ENCODE assay signal across 8 cellular contexts in genomic region chr4:152643153-152644035, GRCh38. TPM values are rescaled to one million over a fixed set of nuclear protein-coding genes. Genes with fewer than 3 reads are reported as not detected.
DNase-seq lines count a peak whose midpoint lies in the region; ATAC-seq and TF ChIP-seq lines count a peak whose summit lies in the region.

No MANE protein-coding gene starts in this region.

- H3K27me3 ChIP-seq in DOHH2 (ENCODE audit: control insufficient read depth, low read length) = no peaks in the 10 kb centered on the region

- DNase-seq in activated CD8-positive, alpha-beta T cell treated with anti-CD3 and anti-CD28 coated beads, Interleukin-2, amount 10 ng/mL, durations not matched to agents 7 days and 5 days = peak; percentile 24
- DNase-seq in stimulated activated CD8-positive, alpha-beta memory T cell treated with anti-CD3 and anti-CD28 coated beads, Interleukin-15, amount 100 ng/mL, for 48 hours (ENCODE audit: low read depth in 2 of 2) = peak; percentile 3 to 4
- no peak for DNase-seq in AG08395 (ENCODE audit: low spot score)
- no peak for DNase-seq in foreskin fibroblast
- no peak for DNase-seq in NCI-H2107 treated with DMSO at 0.1 percent for 48 hours (lab: John Stamatoyannopoulos, UW; ENCODE audit: unreplicated experiment)

- H3K9me3 ChIP-seq in DOHH2 (ENCODE audit: control insufficient read depth, insufficient read depth, low read length) = no peaks in the 10 kb centered on the region

- no peak for TF ChIP-seq CTCF in DOHH2 (IDR thresholded peaks at IDR 0.05; ENCODE audit: low read depth, low read length, poor library complexity, severe bottlenecking)
- no peak for TF ChIP-seq CTCF in foreskin fibroblast (IDR thresholded peaks at IDR 0.05; ENCODE audit: low read depth, low read length)

- H3K27me3 Mint-ChIP-seq in activated CD8-positive, alpha-beta T cell treated with anti-CD3 and anti-CD28 coated beads, Interleukin-2, amount 10 ng/mL, durations not matched to agents 7 days and 5 days (ENCODE audit: low read depth) = no peaks in the 10 kb centered on the region

- peak overlapping the region; percentile 94 for H3K4me2 ChIP-seq in DOHH2 (ENCODE audit: low read length)

- no peaks in the 10 kb centered on the region; the same call in 1 of the 2 replicates for H3F3A ChIP-seq in DOHH2 (ENCODE audit: control insufficient read depth, insufficient read depth)

- H3K9me2 ChIP-seq in DOHH2 (replicated peaks; ENCODE audit: control insufficient read depth, low read length) = no peaks in the 10 kb centered on the region

- H3K4me3 Mint-ChIP-seq in activated CD8-positive, alpha-beta T cell treated with anti-CD3 and anti-CD28 coated beads, Interleukin-2, amount 10 ng/mL, durations not matched to agents 7 days and 5 days = no peak overlapping the region

- H3K4me1 ChIP-seq in DOHH2 (ENCODE audit: control insufficient read depth, low read length) = peaks cover 35% of the 10 kb centered on the region

- no peaks in the 10 kb centered on the region for H3K9me3 Mint-ChIP-seq in activated CD8-positive, alpha-beta T cell treated with anti-CD3 and anti-CD28 coated beads, Interleukin-2, amount 10 ng/mL, durations not matched to agents 7 days and 5 days (ENCODE audit: insufficient read depth)

- POLR2A ChIA-PET in activated CD8-positive, alpha-beta T cell treated with anti-CD3 and anti-CD28 coated beads, Interleukin-2, amount 10 ng/mL, durations not matched to agents 7 days and 5 days (lab: Charles Lee) = interaction anchor here (1.4 kb wide), 1 partner anchor 36 kb away, joined by 6 read pairs; the partner anchor contains the start of gene TMEM154

- ATAC-seq in GM19372 (IDR thresholded peaks at IDR 0.05; ENCODE audit: low read depth, unreplicated experiment) = peak; percentile 82
- ATAC-seq in HG03280 (IDR thresholded peaks at IDR 0.05; ENCODE audit: unreplicated experiment) = peak; percentile 78
- ATAC-seq in activated CD8-positive, alpha-beta T cell treated with anti-CD3 and anti-CD28 coated beads, Interleukin-2, amount 10 ng/mL, durations not matched to agents 7 days and 5 days = no peak

- peak overlapping the region; percentile 64 for H3K27ac Mint-ChIP-seq in activated CD8-positive, alpha-beta T cell treated with anti-CD3 and anti-CD28 coated beads, Interleukin-2, amount 10 ng/mL, durations not matched to agents 7 days and 5 days

- no peaks in the 10 kb centered on the region for H3K36me3 ChIP-seq in DOHH2 (ENCODE audit: control insufficient read depth, low read length)

- H3K4me3 ChIP-seq in DOHH2 (ENCODE audit: low read length) (peak overlapping the region; percentile 61), foreskin fibroblast (ENCODE audit: low read depth in 1 of 2, low read length in 2 of 2) (no peak overlapping the region)

- no peaks in the 10 kb centered on the region for H3K79me2 ChIP-seq in DOHH2 (ENCODE audit: control insufficient read depth, low read length)

- H3K27ac ChIP-seq in DOHH2 (ENCODE audit: low read depth, low read length) = peak overlapping the region; percentile 43

- H3K4me1 Mint-ChIP-seq in activated CD8-positive, alpha-beta T cell treated with anti-CD3 and anti-CD28 coated beads, Interleukin-2, amount 10 ng/mL, durations not matched to agents 7 days and 5 days (ENCODE audit: low read depth) = peaks cover 23% of the 10 kb centered on the region

- H3K36me3 Mint-ChIP-seq in activated CD8-positive, alpha-beta T cell treated with anti-CD3 and anti-CD28 coated beads, Interleukin-2, amount 10 ng/mL, durations not matched to agents 7 days and 5 days (ENCODE audit: low read depth) = peaks cover 5% of the 10 kb centered on the region

- CTCF ChIA-PET in activated CD8-positive, alpha-beta T cell treated with anti-CD3 and anti-CD28 coated beads, Interleukin-2, amount 10 ng/mL, durations not matched to agents 7 days and 5 days (lab: Charles Lee) = interaction anchor here (1.1 to 10.8 kb wide), 5 partner anchors 92 to 234 kb away, joined by 3 to 152 read pairs (median 7); no protein-coding TSS in a partner anchor

- H4K20me1 ChIP-seq in DOHH2 (ENCODE audit: control insufficient read depth, insufficient read depth, low read depth, low read length) = no peaks in the 10 kb centered on the region

RNA-seq across cellular contexts. Expression of gene TMEM154, which starts 36.4 kb away (rescaled TPM):
- 10 to 100 TPM; 20.0 to 22.2 TPM for total RNA-seq in activated CD8-positive, alpha-beta T cell treated with anti-CD3 and anti-CD28 coated beads, Interleukin-2, amount 10 ng/mL, durations not matched to agents 7 days and 5 days

Comparison
In these comparisons a context has a peak if more than half of its experiments do, and no peak if none do; other contexts are left out.
1. DNase-seq: peak in activated CD8-positive, alpha-beta T cell treated with anti-CD3 and anti-CD28 coated beads, Interleukin-2, amount 10 ng/mL, durations not matched to agents 7 days and 5 days (single experiment) and stimulated activated CD8-positive, alpha-beta memory T cell treated with anti-CD3 and anti-CD28 coated beads, Interleukin-15, amount 100 ng/mL, for 48 hours (2 of 2); none in AG08395 (single experiment), foreskin fibroblast (0 of 2) and NCI-H2107 treated with DMSO at 0.1 percent for 48 hours (single experiment).